Comparison of ENCODE assay signal across 8 cellular contexts in genomic region chr3:170180952-170181876, GRCh38. TPM values are rescaled to one million over a fixed set of nuclear protein-coding genes. Genes with fewer than 3 reads are reported as not detected.
DNase-seq lines count a peak whose midpoint lies in the region; ATAC-seq and TF ChIP-seq lines count a peak whose summit lies in the region.

Gene PHC3, minus strand, starts transcription at chr3:170181733. Its CDS starts 18 bp downstream, at chr3:170181715.

- H3K4me3 Mint-ChIP-seq in natural killer cell treated with Interleukin-12 subunit alpha and Interleukin-12 subunit beta and Interleukin-15 and Interleukin-18, amount 100 ng/mL, for 72 hours = peak within 1 kb of the TSS; percentile 93

- ATAC-seq in natural killer cell treated with Interleukin-12 subunit alpha and Interleukin-12 subunit beta and Interleukin-15 and Interleukin-18, amount 100 ng/mL, for 72 hours = peak; percentile 88 to 94

- H3K36me3 Mint-ChIP-seq in natural killer cell treated with Interleukin-12 subunit alpha and Interleukin-12 subunit beta and Interleukin-15 and Interleukin-18, amount 100 ng/mL, for 72 hours = no peaks in the 10 kb centered on the region

- H3K9me3 ChIP-seq in HAP-1 = no peaks in the 10 kb centered on the region
- H3K9me3 ChIP-seq in MG63 = no peaks in the 10 kb centered on the region

- peak; percentile 93 for DNase-seq in G401 (ENCODE audit: low spot score)
- peak; percentile 90 to 96 for DNase-seq in HAP-1 (ENCODE audit: low spot score in 2 of 2)
- DNase-seq in MG63 = peak; percentile 95
- peak; percentile 80 to 84 for DNase-seq in SHP77 (lab: John Stamatoyannopoulos, UW)
- DNase-seq in activated effector memory CD4-positive, alpha-beta T cell treated with Interleukin-2 at 50 U/mL for 16 hours = peak; percentile 87
- peak; percentile 90 for DNase-seq in fibroblast of pulmonary artery (ENCODE audit: low read depth)
- peak; percentile 96 for DNase-seq in natural killer cell treated with Interleukin-12 subunit alpha and Interleukin-12 subunit beta and Interleukin-15 and Interleukin-18, amount 100 ng/mL, for 72 hours (ENCODE audit: low spot score)
- peak; percentile 89 for DNase-seq in stimulated activated naive CD4-positive, alpha-beta T cell treated with Interleukin-2 at 50 U/mL for 16 hours (lab: John Stamatoyannopoulos, UW)

- H3K4me3 ChIP-seq in HAP-1 = peak within 1 kb of the TSS; percentile 94
- H3K4me3 ChIP-seq in MG63 = peak within 1 kb of the TSS; percentile 96
- peak within 1 kb of the TSS; percentile 97 for H3K4me3 ChIP-seq in fibroblast of pulmonary artery (replicated peaks; ENCODE audit: low read depth, low read length)

- peak within 1 kb of the TSS; percentile 92 to 98 for H3K27ac Mint-ChIP-seq in natural killer cell treated with Interleukin-12 subunit alpha and Interleukin-12 subunit beta and Interleukin-15 and Interleukin-18, amount 100 ng/mL, for 72 hours

- H3K36me3 ChIP-seq in HAP-1 (replicated peaks) (peaks cover 23% of the 10 kb centered on the region), MG63 (peaks cover 33% of the 10 kb centered on the region)

- peaks cover 23% of the 10 kb centered on the region in 2 donors for H3K4me1 Mint-ChIP-seq in natural killer cell treated with Interleukin-12 subunit alpha and Interleukin-12 subunit beta and Interleukin-15 and Interleukin-18, amount 100 ng/mL, for 72 hours (ENCODE audit: low read depth in 2 of 2)

- in situ Hi-C loops in G401 (cut with HindIII; ENCODE audit: low sequenced_read_pairs) (no loop called here), HAP-1 (cut with MboI; ENCODE audit: low sequenced_read_pairs) (no loop called here)

- H3K27me3 Mint-ChIP-seq in natural killer cell treated with Interleukin-12 subunit alpha and Interleukin-12 subunit beta and Interleukin-15 and Interleukin-18, amount 100 ng/mL, for 72 hours = no peaks in the 10 kb centered on the region

- H3K9me3 Mint-ChIP-seq in natural killer cell treated with Interleukin-12 subunit alpha and Interleukin-12 subunit beta and Interleukin-15 and Interleukin-18, amount 100 ng/mL, for 72 hours = no peaks in the 10 kb centered on the region

- H3K27me3 ChIP-seq in HAP-1 (ENCODE audit: low read depth) = no peaks in the 10 kb centered on the region
- H3K27me3 ChIP-seq in MG63 = no peaks in the 10 kb centered on the region

- H3K4me1 ChIP-seq in HAP-1 = peaks cover 6% of the 10 kb centered on the region

- TF ChIP-seq CTCF in fibroblast of pulmonary artery (IDR thresholded peaks at IDR 0.05; ENCODE audit: low read length, missing control alignments) = no peak

RNA-seq across cellular contexts. Expression of gene PHC3, which starts in this region (rescaled TPM):
- total RNA-seq in G401 (2014; rRNA removed; shearing (Covaris generic)) = 6.5 and 7.6 TPM in 2 replicates
- total RNA-seq in MG63 (2014; rRNA removed; shearing (Covaris generic); ENCODE audit: low replicate concordance) = 9.5 and 11.1 TPM in 2 replicates
- total RNA-seq in natural killer cell treated with Interleukin-12 subunit alpha and Interleukin-12 subunit beta and Interleukin-15 and Interleukin-18, amount 100 ng/mL, for 72 hours = 10 to 100 TPM; 53.2 to 77.6 TPM

Comparison
In these comparisons a context has a peak if more than half of its experiments do, and no peak if none do; other contexts are left out.
1. Peak in every context shown above with its lines: DNase-seq, ATAC-seq and H3K4me3 ChIP-seq.